36 cellular contexts compared by ENCODE assay signal in genomic region chr7:43123457-43123856, GRCh38. TPM values are rescaled to one million over a fixed set of nuclear protein-coding genes. Genes with fewer than 3 reads are reported as not detected.
"Had no signal": no experiment of that assay in that cellular context is flagged by ENCODE, and none has a peak within 500 bp of the region (broad histone marks: within the 10 kb centered on the region; RNA-seq: fewer than 3 reads in every experiment).

No MANE protein-coding gene starts in this region.

- H3K36me3 ChIP-seq: adrenal gland, breast epithelium, cardiac muscle cell, colonic mucosa, heart left ventricle had no signal

- H3K9me3 ChIP-seq: adrenal gland, breast epithelium, colonic mucosa, heart left ventricle had no signal

- DNase-seq: activated B cell treated with CpG ODN at 0.5 μM for 24 hours; activated CD4-positive, alpha-beta T cell treated with anti-CD3 and anti-CD28 coated beads for 48 hours; activated CD4-positive, alpha-beta T cell treated with anti-CD3 and anti-CD28 coated beads, Interleukin-2, amount 50 U/mL, for 1 hour; activated CD4-positive, alpha-beta T cell treated with anti-CD3 and anti-CD28 coated beads, Interleukin-2, amount 50 U/mL, for 48 hours; activated CD8-positive, alpha-beta memory T cell treated with anti-CD3 and anti-CD28 coated beads, Interleukin-2, amount 10 ng/mL, durations not matched to agents 7 days and 5 days; activated CD8-positive, alpha-beta memory T cell treated with anti-CD3 and anti-CD28 coated beads, Interleukin-2, amount 50 U/mL, for 4 hours; activated CD8-positive, alpha-beta T cell treated with anti-CD3 and anti-CD28 coated beads for 36 hours; activated effector memory CD4-positive, alpha-beta T cell treated with anti-CD3 and anti-CD28 coated beads, Interleukin-2, amount 50 U/mL, for 16 hours; activated naive CD4-positive, alpha-beta T cell treated with anti-CD3 and anti-CD28 coated beads for 36 hours; activated naive CD8-positive, alpha-beta T cell treated with anti-CD3 and anti-CD28 coated beads for 36 hours; activated naive CD8-positive, alpha-beta T cell treated with anti-CD3 and anti-CD28 coated beads, Interleukin-2, amount 50 U/mL, for 24 hours; activated T-cell treated with anti-CD3 and anti-CD28 coated beads, Interleukin-2, amount 50 U/mL, for 1 hour; activated T-cell treated with anti-CD3 and anti-CD28 coated beads, Interleukin-2, amount 50 U/mL, for 48 hours; adrenal gland; amygdala; aorta; central memory CD4-positive, alpha-beta T cell; cerebellar nuclear complex; colonic mucosa; effector CD8-positive, alpha-beta T cell; foreskin fibroblast; heart left ventricle; T-helper 2 cell had no signal

- H3K9me3 Mint-ChIP-seq: activated B cell treated with CpG ODN at 0.5 μM for 24 hours; activated CD8-positive, alpha-beta T cell treated with anti-CD3 and anti-CD28 coated beads for 36 hours; activated naive CD4-positive, alpha-beta T cell treated with anti-CD3 and anti-CD28 coated beads for 36 hours; activated naive CD4-positive, alpha-beta T cell treated with anti-CD3 and anti-CD28 coated beads, Interleukin-2, amount 50 U/mL, for 24 hours; activated naive CD8-positive, alpha-beta T cell treated with anti-CD3 and anti-CD28 coated beads for 36 hours; activated naive CD8-positive, alpha-beta T cell treated with anti-CD3 and anti-CD28 coated beads, Interleukin-2, amount 50 U/mL, for 24 hours; activated T-helper 1 cell treated with anti-CD3 and anti-CD28 coated beads, Interleukin-12 subunit alpha, Interleukin-12 subunit beta, Interleukin-2, Interleukin-4 antibody, amounts not matched to agents 30 ng/mL and 10 ng/mL and 1 ng/mL, durations not matched to agents 14 hours and 24 hours and 36 hours; activated T-helper 2 cell treated with anti-CD3 and anti-CD28 coated beads, Interferon-gamma antibody, Interleukin-2, Interleukin-4, amounts not matched to agents 10 μg/mL and 5 μg/mL and 100 μg/mL, durations not matched to agents 14 hours and 24 hours and 36 hours; brain had no signal

- H3K27me3 ChIP-seq: colonic mucosa had no signal

- H3K4me3 Mint-ChIP-seq: activated B cell treated with CpG ODN at 0.5 μM for 24 hours; activated CD8-positive, alpha-beta memory T cell treated with anti-CD3 and anti-CD28 coated beads, Interleukin-2, amount 10 ng/mL, durations not matched to agents 7 days and 5 days; activated CD8-positive, alpha-beta T cell treated with anti-CD3 and anti-CD28 coated beads for 36 hours; activated naive CD4-positive, alpha-beta T cell treated with anti-CD3 and anti-CD28 coated beads for 36 hours; activated naive CD4-positive, alpha-beta T cell treated with anti-CD3 and anti-CD28 coated beads, Interleukin-2, amount 50 U/mL, for 24 hours; activated naive CD8-positive, alpha-beta T cell treated with anti-CD3 and anti-CD28 coated beads for 36 hours; activated naive CD8-positive, alpha-beta T cell treated with anti-CD3 and anti-CD28 coated beads, Interleukin-2, amount 50 U/mL, for 24 hours; activated T-helper 1 cell treated with anti-CD3 and anti-CD28 coated beads, Interleukin-12 subunit alpha, Interleukin-12 subunit beta, Interleukin-2, Interleukin-4 antibody, amounts not matched to agents 30 ng/mL and 10 ng/mL and 1 ng/mL, durations not matched to agents 14 hours and 24 hours and 36 hours; brain had no signal

- H3K4me1 ChIP-seq: adrenal gland, breast epithelium, colonic mucosa, heart left ventricle had no signal

- H3K27ac Mint-ChIP-seq: activated B cell treated with CpG ODN at 0.5 μM for 24 hours; activated CD8-positive, alpha-beta memory T cell treated with anti-CD3 and anti-CD28 coated beads, Interleukin-2, amount 10 ng/mL, durations not matched to agents 7 days and 5 days; activated CD8-positive, alpha-beta T cell treated with anti-CD3 and anti-CD28 coated beads for 36 hours; activated naive CD4-positive, alpha-beta T cell treated with anti-CD3 and anti-CD28 coated beads for 36 hours; activated naive CD4-positive, alpha-beta T cell treated with anti-CD3 and anti-CD28 coated beads, Interleukin-2, amount 50 U/mL, for 24 hours; activated naive CD8-positive, alpha-beta T cell treated with anti-CD3 and anti-CD28 coated beads for 36 hours; activated naive CD8-positive, alpha-beta T cell treated with anti-CD3 and anti-CD28 coated beads, Interleukin-2, amount 50 U/mL, for 24 hours; activated T-helper 1 cell treated with anti-CD3 and anti-CD28 coated beads, Interleukin-12 subunit alpha, Interleukin-12 subunit beta, Interleukin-2, Interleukin-4 antibody, amounts not matched to agents 30 ng/mL and 10 ng/mL and 1 ng/mL, durations not matched to agents 14 hours and 24 hours and 36 hours; activated T-helper 2 cell treated with anti-CD3 and anti-CD28 coated beads, Interferon-gamma antibody, Interleukin-2, Interleukin-4, amounts not matched to agents 10 μg/mL and 5 μg/mL and 100 μg/mL, durations not matched to agents 14 hours and 24 hours and 36 hours; brain had no signal

- H3K27ac ChIP-seq: adrenal gland, breast epithelium, cardiac muscle cell, colonic mucosa, epithelial cell of prostate, heart left ventricle, VCaP had no signal

- H3K36me3 Mint-ChIP-seq: activated CD8-positive, alpha-beta memory T cell treated with anti-CD3 and anti-CD28 coated beads, Interleukin-2, amount 10 ng/mL, durations not matched to agents 7 days and 5 days; activated naive CD4-positive, alpha-beta T cell treated with anti-CD3 and anti-CD28 coated beads, Interleukin-2, amount 50 U/mL, for 24 hours; activated naive CD8-positive, alpha-beta T cell treated with anti-CD3 and anti-CD28 coated beads for 36 hours had no signal

- ATAC-seq: activated CD4-positive, CD25-positive, alpha-beta regulatory T cell treated with anti-CD3 and anti-CD28 coated beads, Interleukin-2, amount 50 U/mL, for 24 hours; activated CD8-positive, alpha-beta memory T cell treated with anti-CD3 and anti-CD28 coated beads, Interleukin-2, amount 10 ng/mL, durations not matched to agents 7 days and 5 days; activated CD8-positive, alpha-beta T cell treated with anti-CD3 and anti-CD28 coated beads for 36 hours; activated naive CD8-positive, alpha-beta T cell treated with anti-CD3 and anti-CD28 coated beads, Interleukin-2, amount 50 U/mL, for 24 hours; heart left ventricle had no signal

- H3K4me1 Mint-ChIP-seq: activated B cell treated with CpG ODN at 0.5 μM for 24 hours; activated CD8-positive, alpha-beta memory T cell treated with anti-CD3 and anti-CD28 coated beads, Interleukin-2, amount 10 ng/mL, durations not matched to agents 7 days and 5 days; activated naive CD4-positive, alpha-beta T cell treated with anti-CD3 and anti-CD28 coated beads, Interleukin-2, amount 50 U/mL, for 24 hours; activated naive CD8-positive, alpha-beta T cell treated with anti-CD3 and anti-CD28 coated beads for 36 hours; activated naive CD8-positive, alpha-beta T cell treated with anti-CD3 and anti-CD28 coated beads, Interleukin-2, amount 50 U/mL, for 24 hours; brain had no signal

- H3K4me3 ChIP-seq: adrenal gland, breast epithelium, cardiac muscle cell, colonic mucosa, heart left ventricle had no signal

RNA-seq across cellular contexts. Expression of gene HECW1, which starts 11.0 kb away (rescaled TPM):
- total RNA-seq: activated B cell treated with CpG ODN at 0.5 μM for 24 hours; activated CD8-positive, alpha-beta memory T cell treated with anti-CD3 and anti-CD28 coated beads for 36 hours; activated CD8-positive, alpha-beta memory T cell treated with anti-CD3 and anti-CD28 coated beads, Interleukin-2, amount 10 ng/mL, durations not matched to agents 7 days and 5 days; activated CD8-positive, alpha-beta T cell treated with anti-CD3 and anti-CD28 coated beads for 36 hours; activated naive CD4-positive, alpha-beta T cell treated with anti-CD3 and anti-CD28 coated beads for 36 hours; activated naive CD8-positive, alpha-beta T cell treated with anti-CD3 and anti-CD28 coated beads for 36 hours; activated T-helper 1 cell treated with anti-CD3 and anti-CD28 coated beads, Interleukin-12 subunit alpha, Interleukin-12 subunit beta, Interleukin-2, Interleukin-4 antibody, amounts not matched to agents 30 ng/mL and 10 ng/mL and 1 ng/mL, durations not matched to agents 14 hours and 24 hours and 36 hours; activated T-helper 2 cell treated with anti-CD3 and anti-CD28 coated beads, Interferon-gamma antibody, Interleukin-2, Interleukin-4, amounts not matched to agents 10 μg/mL and 5 μg/mL and 100 μg/mL, durations not matched to agents 14 hours and 24 hours and 36 hours; dermis microvascular lymphatic vessel endothelial cell; endothelial cell of umbilical vein; T-helper 1 cell treated with Interleukin-12 subunit alpha and Interleukin-12 subunit beta and Interleukin-4 antibody, amounts not matched to agents 30 ng/mL and 1 ng/mL, for 36 hours had no signal
